ENCODE assay signal across 12 cellular contexts in genomic region chr9:38107811-38108304, GRCh38. TPM values are rescaled to one million over a fixed set of nuclear protein-coding genes. Genes with fewer than 3 reads are reported as not detected.
DNase-seq lines count a peak whose midpoint lies in the region; ATAC-seq and TF ChIP-seq lines count a peak whose summit lies in the region.
"Had no signal": no experiment of that assay in that cellular context is flagged by ENCODE, and none has a peak within 500 bp of the region (broad histone marks: within the 10 kb centered on the region; RNA-seq: fewer than 3 reads in every experiment).

No MANE protein-coding gene starts in this region.

- WGBS in mesendoderm (ENCODE audit: extremely low coverage, insufficient coverage, low lambda C conversion rate) = no CpG with 5 or more reads among the region's 8 CpGs

- no peak overlapping the region for H2BK15ac ChIP-seq in mesendoderm (replicated peaks; ENCODE audit: low read depth)

- no peak overlapping the region for H3K4me2 ChIP-seq in mesendoderm (ENCODE audit: low read length)

- no peak overlapping the region for H2BK5ac ChIP-seq in mesendoderm (ENCODE audit: low read length)

- no peak overlapping the region for H3K18ac ChIP-seq in mesendoderm (ENCODE audit: low read length)

- H3K79me1 ChIP-seq in mesendoderm (ENCODE audit: low read length) = no peaks in the 10 kb centered on the region

- intact Hi-C loops in left ventricle myocardium inferior (cut with micrococcal nuclease) = no loop called here

- H3K4me1 ChIP-seq in right atrium auricular region = peaks cover 0 to 11% of the 10 kb centered on the region in 2 donors
- peaks cover 6% of the 10 kb centered on the region for H3K4me1 ChIP-seq in left ventricle myocardium inferior
- peaks cover 8% of the 10 kb centered on the region for H3K4me1 ChIP-seq in mesendoderm (ENCODE audit: control insufficient read depth, low read depth, low read length)

- CTCF ChIA-PET in HEK293T (lab: Yijun Ruan, JAX) = no interaction called here

- TF ChIP-seq CTCF in right atrium auricular region (IDR thresholded peaks at IDR 0.05) (no peak), left ventricle myocardium inferior (IDR thresholded peaks at IDR 0.05; ENCODE audit: borderline replicate concordance) (no peak)

- H3K27ac ChIP-seq in right atrium auricular region (no peak overlapping the region), left ventricle myocardium inferior (replicated peaks) (no peak overlapping the region), mesendoderm (ENCODE audit: low read depth, low read length) (no peak overlapping the region)
- H3K27ac ChIP-seq: heart left ventricle had no signal

- no peak overlapping the region for H2BK120ac ChIP-seq in mesendoderm (ENCODE audit: low read depth, low read length)

- H3K56ac ChIP-seq in mesendoderm (ENCODE audit: low read length) = no peak overlapping the region

- no peaks in the 10 kb centered on the region for H3K27me3 ChIP-seq in right atrium auricular region
- H3K27me3 ChIP-seq in left ventricle myocardium inferior (ENCODE audit: low read depth) = peaks cover 6% of the 10 kb centered on the region
- no peaks in the 10 kb centered on the region for H3K27me3 ChIP-seq in mesendoderm (ENCODE audit: insufficient read depth, low read length, poor library complexity)
- H3K27me3 ChIP-seq: heart left ventricle had no signal

- H3K4me3 ChIP-seq in right atrium auricular region (no peak overlapping the region), left ventricle myocardium inferior (no peak overlapping the region), mesendoderm (ENCODE audit: low read length) (no peak overlapping the region)
- H3K4me3 ChIP-seq: heart left ventricle had no signal

- peak overlapping the region; percentile 65 for H2AK5ac ChIP-seq in mesendoderm (ENCODE audit: low read length)

- no peak overlapping the region for H4K8ac ChIP-seq in mesendoderm (ENCODE audit: low read depth, low read length)

- no peaks in the 10 kb centered on the region for H3K79me2 ChIP-seq in mesendoderm (ENCODE audit: control insufficient read depth, insufficient read depth, low read length)

- H4K5ac ChIP-seq in mesendoderm (ENCODE audit: low read length) = no peak overlapping the region

- no peak overlapping the region for H3K4ac ChIP-seq in mesendoderm (ENCODE audit: low read depth, low read length)

- POLR2A ChIA-PET in HEK293T (lab: Yijun Ruan, JAX) = no interaction called here

- H3K9ac ChIP-seq in mesendoderm (ENCODE audit: low read length) = no peak overlapping the region

- ATAC-seq in HG03571 (IDR thresholded peaks at IDR 0.05; ENCODE audit: unreplicated experiment) (no peak), GM21737 (IDR thresholded peaks at IDR 0.05; ENCODE audit: unreplicated experiment) (no peak)
- ATAC-seq: left colon had no signal

- no peak overlapping the region for H3K23ac ChIP-seq in mesendoderm (ENCODE audit: low read length)

- H3K9me3 ChIP-seq in right atrium auricular region (no peaks in the 10 kb centered on the region), left ventricle myocardium inferior (replicated peaks) (no peaks in the 10 kb centered on the region)
- H3K9me3 ChIP-seq: heart left ventricle had no signal

- DNase-seq in right atrium auricular region (ENCODE audit: low spot score) (peak; percentile 50), left ventricle myocardium inferior (no peak), OCI-M1 (lab: John Stamatoyannopoulos, UW) (peak; percentile 77), mesendoderm (peak; percentile 80), HEK293T (ENCODE audit: extremely low spot score) (no peak), ecto neural progenitor cell (ENCODE audit: low spot score) (no peak)
- DNase-seq: activated CD4-positive, alpha-beta T cell treated with anti-CD3 and anti-CD28 coated beads for 48 hours; heart left ventricle; left colon; RPMI8226 had no signal

- H3K36me3 ChIP-seq in right atrium auricular region (no peaks in the 10 kb centered on the region), left ventricle myocardium inferior (no peaks in the 10 kb centered on the region), mesendoderm (ENCODE audit: control insufficient read depth, insufficient read depth, low read length) (no peaks in the 10 kb centered on the region)
- H3K36me3 ChIP-seq: heart left ventricle had no signal

TF ChIP-seq in HEK293T, 16 proteins besides CTCF, POLR2A, EP300 and RAD21:
- TF ChIP-seq BHLHE40 (IDR thresholded peaks at IDR 0.05; ENCODE audit: borderline replicate concordance) (no peak), SP1 (IDR thresholded peaks at IDR 0.05) (no peak), ARNT (IDR thresholded peaks at IDR 0.05) (no peak), FOXA1 (IDR thresholded peaks at IDR 0.05) (no peak), ZNF384 (IDR thresholded peaks at IDR 0.05) (no peak), NFRKB (IDR thresholded peaks at IDR 0.05) (no peak), PKNOX1 (IDR thresholded peaks at IDR 0.05) (no peak), FOXK2 (IDR thresholded peaks at IDR 0.05) (no peak), SUZ12 (IDR thresholded peaks at IDR 0.05) (no peak), TARDBP (IDR thresholded peaks at IDR 0.05) (no peak), LEF1 (IDR thresholded peaks at IDR 0.05; ENCODE audit: borderline replicate concordance) (no peak), CTBP1 (IDR thresholded peaks at IDR 0.05; ENCODE audit: borderline replicate concordance) (no peak), L3MBTL2 (conservative IDR thresholded peaks at IDR 0.05) (no peak), FOXM1 (IDR thresholded peaks at IDR 0.05; ENCODE audit: borderline replicate concordance) (no peak), ELF4 (IDR thresholded peaks at IDR 0.05) (no peak)
TF ChIP-seq in HEK293T: peak in this region for 0.

RNA-seq across cellular contexts. Expression of gene SHB, which starts 38.8 kb away (rescaled TPM):
- 10 to 100 TPM; 33.9 to 39.9 TPM for total RNA-seq in right atrium auricular region
- 19.4 TPM for total RNA-seq in left ventricle myocardium inferior
- 13.4 TPM for polyA plus RNA-seq in mesendoderm (2013, experiment 1 of 2)
- polyA plus RNA-seq in mesendoderm (2013, experiment 2 of 2) = 13.5 TPM

Comparison
In these comparisons a context has a peak if more than half of its experiments do, and no peak if none do; other contexts are left out.
1. DNase-seq: peak in right atrium auricular region (single experiment), OCI-M1 (single experiment) and mesendoderm (single experiment); none in left ventricle myocardium inferior (single experiment), HEK293T (single experiment) and ecto neural progenitor cell (single experiment).